ENCODE assay signal across 21 cellular contexts in the genomic region with DNA sequence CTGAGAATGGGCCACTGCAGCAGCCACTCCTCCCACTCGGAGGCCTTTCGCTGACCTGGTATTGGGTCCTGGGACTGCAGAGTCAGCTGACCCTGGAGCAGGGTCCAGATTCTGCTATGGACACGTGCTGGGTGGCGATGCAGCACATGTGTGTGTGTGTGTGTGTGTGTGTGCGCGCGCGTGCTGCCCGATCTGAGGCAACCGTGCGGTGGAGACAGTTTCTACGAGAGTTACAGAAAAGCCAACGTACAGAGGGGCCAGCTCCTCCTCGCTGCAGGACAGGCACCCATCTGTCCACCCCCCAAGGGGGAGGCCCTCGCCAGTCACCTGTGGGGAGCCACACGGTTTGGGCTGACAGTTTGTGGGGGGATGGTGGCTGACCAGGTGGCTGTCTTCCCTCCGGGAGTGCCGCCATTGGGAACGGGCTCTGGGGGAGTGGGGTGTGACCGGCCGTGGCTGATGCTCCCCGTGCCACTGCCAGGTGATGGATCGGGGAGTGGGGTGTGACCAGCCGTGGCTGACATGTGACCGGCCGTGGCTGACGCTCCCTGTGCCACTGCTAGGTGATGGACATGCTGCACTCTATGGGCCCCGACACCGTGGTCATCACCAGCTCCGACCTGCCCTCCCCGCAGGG. TPM values are rescaled to one million over a fixed set of nuclear protein-coding genes. Genes with fewer than 3 reads are reported as not detected.
DNase-seq lines count a peak whose midpoint lies in the region; ATAC-seq, FAIRE-seq and TF ChIP-seq lines count a peak whose summit lies in the region.
"Had no signal": no experiment of that assay in that cellular context is flagged by ENCODE, and none has a peak within 500 bp of the region (broad histone marks: within the 10 kb centered on the region; RNA-seq: fewer than 3 reads in every experiment).

No MANE protein-coding gene starts in this region.

- H2AK5ac ChIP-seq in neuronal stem cell (ENCODE audit: low read depth, low read length): no peak overlapping the region

- TF ChIP-seq RAD21 in GM12878 (IDR thresholded peaks at IDR 0.05; ENCODE audit: insufficient read depth, low read depth, low read length): no peak

- ATAC-seq in CD8-positive, alpha-beta T cell: no peak
- ATAC-seq in GM12878 (no peak), HG03521 (IDR thresholded peaks at IDR 0.05; ENCODE audit: unreplicated experiment) (no peak), gastroesophageal sphincter (no peak), HG03025 (IDR thresholded peaks at IDR 0.05; ENCODE audit: low FRiP score, unreplicated experiment) (no peak)

- H3K4me1 ChIP-seq in CD8-positive, alpha-beta T cell (ENCODE audit: insufficient read depth, low read length): no peaks in the 10 kb centered on the region
- H3K4me1 ChIP-seq in GM12878 (ENCODE audit: control insufficient read depth, insufficient read depth, low read length) (no peaks in the 10 kb centered on the region), neuronal stem cell (ENCODE audit: control insufficient read depth in 2 of 2, insufficient read depth in 1 of 2, low read depth in 1 of 2, low read length in 2 of 2) (no peaks in the 10 kb centered on the region), gastroesophageal sphincter (peaks cover 0 to 2% (median 0%) of the 10 kb centered on the region in 3 donors)

- peaks cover 2% of the 10 kb centered on the region for H3K79me1 ChIP-seq in neuronal stem cell (ENCODE audit: low read depth, low read length)

- TF ChIP-seq CTCF in CD8-positive, alpha-beta T cell (IDR thresholded peaks at IDR 0.05): no peak
- TF ChIP-seq CTCF in RWPE1 (conservative IDR thresholded peaks at IDR 0.05; ENCODE audit: low read depth) (no peak), GM12878 (IDR thresholded peaks at IDR 0.05 in 2 of 3, conservative IDR thresholded peaks at IDR 0.05 in 1 of 3; ENCODE audit: control insufficient read depth in 2 of 3, extremely low read depth in 1 of 3, insufficient read depth in 1 of 3, low read depth in 3 of 3, low read length in 3 of 3) (no peak), gastroesophageal sphincter (IDR thresholded peaks at IDR 0.05) (no peak)

- no peak overlapping the region for H3K27ac ChIP-seq in CD8-positive, alpha-beta T cell (ENCODE audit: low read depth, low read length)
- H3K27ac ChIP-seq in RWPE1 (peak overlapping the region; percentile 62), GM12878 (ENCODE audit: control insufficient read depth, insufficient read depth) (no peak overlapping the region), neuronal stem cell (replicated peaks; ENCODE audit: low read length) (no peak overlapping the region), gastroesophageal sphincter (no peak overlapping the region)
- H3K27ac ChIP-seq: BLaER1, C4-2B had no signal

- CTCF ChIA-PET in CD8-positive, alpha-beta T cell (lab: Charles Lee): no interaction called here
- CTCF ChIA-PET in RWPE1 (lab: Yijun Ruan, JAX): interaction anchor here (0.6 kb wide), 1 partner anchor 779 kb away, joined by 3 read pairs; no protein-coding TSS in a partner anchor
- CTCF ChIA-PET in GM12878 (lab: Yijun Ruan, JAX): no interaction called here

- H3K14ac ChIP-seq in neuronal stem cell (ENCODE audit: low read length): no peak overlapping the region

- H2BK120ac ChIP-seq in neuronal stem cell (ENCODE audit: low read depth, low read length): no peak overlapping the region

- no peak overlapping the region for H3K4me3 Mint-ChIP-seq in CD8-positive, alpha-beta T cell
- H3K4me3 Mint-ChIP-seq: B cell; CD4-positive, CD25-positive, alpha-beta regulatory T cell had no signal

- no peak for DNase-seq in CD8-positive, alpha-beta T cell
- DNase-seq in RWPE1 (ENCODE audit: low spot score): no peak
- DNase-seq in GM12878 (ENCODE audit: low read depth, low spot score): no peak
- no peak for DNase-seq in neuronal stem cell (ENCODE audit: low spot score)
- no peak for DNase-seq in NCI-H1436 treated with DMSO at 0.1 percent for 48 hours (lab: John Stamatoyannopoulos, UW)
- DNase-seq: Calu3; CD4-positive, CD25-positive, alpha-beta regulatory T cell; CD8-positive, alpha-beta memory T cell; DMS53; DMS79 treated with DMSO at 0.1 percent for 48 hours; GF-D8; H7; HCEC 1CT had no signal

- in situ Hi-C loops in GM12878 (cut with MboI): no loop called here

- no peak overlapping the region for H3K4me2 ChIP-seq in GM12878 (ENCODE audit: control insufficient read depth, insufficient read depth)
- H3K4me2 ChIP-seq in neuronal stem cell (ENCODE audit: insufficient read depth, low read length, poor library complexity, severe bottlenecking): no peak overlapping the region
- H3K4me2 ChIP-seq: BLaER1 had no signal

- H3K9ac ChIP-seq in GM12878 (ENCODE audit: control insufficient read depth, insufficient read depth, low read length): no peak overlapping the region
- H3K9ac ChIP-seq in neuronal stem cell (ENCODE audit: low read depth, low read length, poor library complexity): peak overlapping the region; percentile 21
- H3K9ac ChIP-seq: BLaER1 had no signal

- H3K36me3 ChIP-seq in CD8-positive, alpha-beta T cell (ENCODE audit: insufficient read depth, low read length): peaks cover 19% of the 10 kb centered on the region
- peaks cover 7 to 48% of the 10 kb centered on the region in 2 experiments; a peak in 3 of 4 replicates for H3K36me3 ChIP-seq in GM12878 (ENCODE audit: control insufficient read depth in 2 of 2, insufficient read depth in 2 of 2, low read length in 1 of 2)
- peaks cover 26 to 89% of the 10 kb centered on the region in 2 donors for H3K36me3 ChIP-seq in neuronal stem cell (replicated peaks in 1 of 2; ENCODE audit: control insufficient read depth in 2 of 2, insufficient read depth in 2 of 2, low read length in 2 of 2)
- peaks cover 0 to 98% of the 10 kb centered on the region in 2 donors for H3K36me3 ChIP-seq in gastroesophageal sphincter

- H3K18ac ChIP-seq in neuronal stem cell (ENCODE audit: low read length): no peak overlapping the region

- no peak for FAIRE-seq in GM12878 (lab: Jason Lieb, UNC)
- FAIRE-seq: GM12892, H1 had no signal

- H3K4me1 Mint-ChIP-seq in CD8-positive, alpha-beta T cell (ENCODE audit: low read depth): no peaks in the 10 kb centered on the region
- H3K4me1 Mint-ChIP-seq: B cell; CD4-positive, CD25-positive, alpha-beta regulatory T cell; CD8-positive, alpha-beta memory T cell had no signal

- H3K27ac Mint-ChIP-seq in CD8-positive, alpha-beta T cell: peak overlapping the region; percentile 18
- H3K27ac Mint-ChIP-seq: B cell; CD4-positive, CD25-positive, alpha-beta regulatory T cell had no signal

- no peaks in the 10 kb centered on the region for H3K79me2 ChIP-seq in GM12878 (ENCODE audit: control insufficient read depth, insufficient read depth, low read length)

- peak overlapping the region; percentile 43 for H4K8ac ChIP-seq in neuronal stem cell (ENCODE audit: low read depth, low read length)

- H3K23ac ChIP-seq in neuronal stem cell (ENCODE audit: low read depth, low read length, poor library complexity): peak overlapping the region; percentile 65

- no TSS peak for BruUV-seq in GM12878 (replicated peaks; lab: Mats Ljungman, UMichigan)

- H3K36me3 Mint-ChIP-seq in CD8-positive, alpha-beta T cell: peaks cover 55% of the 10 kb centered on the region

- TF ChIP-seq POLR2A in GM12878 (IDR thresholded peaks at IDR 0.05; ENCODE audit: low read depth, low read length) (peak; percentile 52; the same call in 1 of the 2 replicates), gastroesophageal sphincter (IDR thresholded peaks at IDR 0.05) (no peak)

- SMC1A ChIA-PET in GM12878 (lab: Charles Lee; ENCODE audit: uncharacterized antibody, unreplicated experiment): no interaction called here

- H2AFZ ChIP-seq in GM12878 (ENCODE audit: control insufficient read depth, low read depth, low read length) (no peak overlapping the region), neuronal stem cell (ENCODE audit: low read length) (no peak overlapping the region)

- no peaks in the 10 kb centered on the region for H3K9me3 Mint-ChIP-seq in CD8-positive, alpha-beta T cell
- H3K9me3 Mint-ChIP-seq: CD4-positive, CD25-positive, alpha-beta regulatory T cell; CD8-positive, alpha-beta memory T cell had no signal

- RAD21 ChIA-PET in GM12878 (lab: Charles Lee; ENCODE audit: unreplicated experiment): no interaction called here

- H3K4me3 ChIP-seq in CD8-positive, alpha-beta T cell (ENCODE audit: low read depth, low read length): no peak overlapping the region
- H3K4me3 ChIP-seq in GM12878 (no peak overlapping the region), neuronal stem cell (ENCODE audit: low read length in 2 of 2) (no peak overlapping the region), gastroesophageal sphincter (no peak overlapping the region)
- H3K4me3 ChIP-seq: BLaER1 had no signal

- H3K27me3 Mint-ChIP-seq in CD8-positive, alpha-beta T cell (ENCODE audit: low read depth): no peaks in the 10 kb centered on the region
- H3K27me3 Mint-ChIP-seq: B cell; CD4-positive, CD25-positive, alpha-beta regulatory T cell; CD8-positive, alpha-beta memory T cell had no signal

- H3K4ac ChIP-seq in neuronal stem cell (ENCODE audit: low read length): no peak overlapping the region

- H3K9me3 ChIP-seq in CD8-positive, alpha-beta T cell (ENCODE audit: low read length): no peaks in the 10 kb centered on the region
- H3K9me3 ChIP-seq in GM12878 (replicated peaks; ENCODE audit: control insufficient read depth, insufficient read depth, low read length) (no peaks in the 10 kb centered on the region), neuronal stem cell (replicated peaks in 1 of 2; ENCODE audit: control insufficient read depth in 2 of 2, insufficient read depth in 1 of 2, low read depth in 1 of 2, low read length in 2 of 2) (peaks cover 0 to 2% of the 10 kb centered on the region in 2 donors), gastroesophageal sphincter (no peaks in the 10 kb centered on the region)
- H3K9me3 ChIP-seq: BLaER1 had no signal

- TF ChIP-seq EP300 in GM12878 (IDR thresholded peaks at IDR 0.05; ENCODE audit: borderline replicate concordance in 1 of 2, control insufficient read depth in 1 of 2, low read depth in 2 of 2, low read length in 2 of 2) (no peak), gastroesophageal sphincter (IDR thresholded peaks at IDR 0.05) (no peak)

- no peaks in the 10 kb centered on the region for H3K27me3 ChIP-seq in CD8-positive, alpha-beta T cell (ENCODE audit: insufficient read depth, low read length)
- H3K27me3 ChIP-seq in GM12878 (replicated peaks in 1 of 2; ENCODE audit: control insufficient read depth in 2 of 2, insufficient read depth in 2 of 2, low read length in 1 of 2) (no peaks in the 10 kb centered on the region), neuronal stem cell (ENCODE audit: control insufficient read depth in 3 of 3, insufficient read depth in 3 of 3, low read depth in 1 of 3, low read length in 3 of 3) (no peaks in the 10 kb centered on the region), gastroesophageal sphincter (no peaks in the 10 kb centered on the region)
- H3K27me3 ChIP-seq: BLaER1 had no signal

- intact Hi-C loops in CD8-positive, alpha-beta T cell (cut with DNase I, micrococcal nuclease): no loop called here
- intact Hi-C loops in GM12878 (cut with micrococcal nuclease; ENCODE audit: unreplicated experiment): no loop called here

- H2BK12ac ChIP-seq in neuronal stem cell (ENCODE audit: low read length): peak overlapping the region; percentile 22

- H2BK5ac ChIP-seq in neuronal stem cell (ENCODE audit: low read length): peak overlapping the region; percentile 95

- H4K20me1 ChIP-seq in GM12878 (ENCODE audit: control insufficient read depth, insufficient read depth): no peaks in the 10 kb centered on the region

- WGBS in GM12878 (ENCODE audit: insufficient coverage, insufficient replicate concordance, low lambda C conversion rate, missing lambda C conversion rate): 94% methylated on average over 31 of the region's 31 CpGs
- WGBS in neuronal stem cell (ENCODE audit: extremely low coverage in 2 of 2, insufficient read length in 2 of 2, insufficient replicate concordance in 1 of 2), 2 donors: no CpG with 5 or more reads among the region's 31 CpGs
- no CpG with 5 or more reads among the region's 31 CpGs for WGBS in gastroesophageal sphincter (ENCODE audit: low coverage in 1 of 2), 2 donors

- POLR2A ChIA-PET in CD8-positive, alpha-beta T cell (lab: Charles Lee): no interaction called here
- POLR2A ChIA-PET in RWPE1 (lab: Yijun Ruan, JAX; ENCODE audit: low non-redundant PET): no interaction called here
- POLR2A ChIA-PET in GM12878 (lab: Charles Lee): no interaction called here

- H2BK15ac ChIP-seq in neuronal stem cell (ENCODE audit: low read length): no peak overlapping the region

- no peak overlapping the region for H4K91ac ChIP-seq in neuronal stem cell (ENCODE audit: low read depth, low read length, poor library complexity)

RNA-seq across cellular contexts. Expression of a gene that starts 24.0 kb away (rescaled TPM):
- total RNA-seq in CD8-positive, alpha-beta T cell: 1 to 10 TPM; 7.4 to 7.7 TPM
- total RNA-seq in GM12878 (2013; cell fraction: nucleolus; rRNA removed): 9.7 and 10.0 TPM in 2 replicates
- total RNA-seq in GM12878 (2014; rRNA removed): 18.6 and 25.9 TPM in 2 replicates
- 20.4 and 20.6 TPM in 2 replicates for total RNA-seq in GM12878 (2014; rRNA removed; fragmentation: Illumina TruSeq; extraction: Trizol)
- total RNA-seq in GM12878 (2021): 38.3 and 39.5 TPM in 2 replicates
- 42.8 TPM for polyA plus RNA-seq in GM12878 (2011; ENCODE audit: low read depth)
- polyA plus RNA-seq in GM12878 (2011; rRNA removed): 43.3 and 45.6 TPM in 2 replicates
- polyA plus RNA-seq in GM12878 (2011; cell fraction: cytosol; rRNA removed): 75.9 and 87.5 TPM in 2 replicates
- 33.9 and 42.2 TPM in 2 replicates for polyA plus RNA-seq in GM12878 (2011; cell fraction: nucleus; rRNA removed)
- polyA plus RNA-seq in GM12878 (2012): 56.7 and 57.9 TPM in 2 replicates
- 30.1 and 53.5 TPM in 2 replicates for polyA plus RNA-seq in GM12878 (2014; fragmentation: Illumina TruSeq; extraction: Trizol)
- 10 to 100 TPM; 12.5 to 20.2 TPM for polyA plus RNA-seq in GM12878 (2014; fragmentation: Nextera tagmentation; extraction: Ambion mirVana)
- polyA plus RNA-seq in GM12878 (2014; rRNA removed): 51.8 and 68.2 TPM in 2 replicates
- 10 to 100 TPM; 82.3 to 82.7 TPM for polyA plus RNA-seq in GM12878 (2016; fragmentation: Nextera tagmentation; extraction: Ambion mirVana)
- polyA minus RNA-seq in GM12878 (2011; rRNA and poly(A)+ RNA removed): 31.5 and 36.7 TPM in 2 replicates
- 7.4 and 11.2 TPM in 2 replicates for polyA minus RNA-seq in GM12878 (2011; cell fraction: cytosol; rRNA and poly(A)+ RNA removed)
- 9.4 and 9.8 TPM in 2 replicates for polyA minus RNA-seq in GM12878 (2011; cell fraction: nucleus; rRNA and poly(A)+ RNA removed)
- 86.0 TPM for polyA plus RNA-seq in neuronal stem cell (2013, experiment 1 of 2)
- 88.8 TPM for polyA plus RNA-seq in neuronal stem cell (2013, experiment 2 of 2)
- 10 to 100 TPM in 3 of 4 donors, 1 to 10 TPM in 1; 8.9 to 22.2 (median 10.1) TPM for total RNA-seq in gastroesophageal sphincter

RNA-seq across cellular contexts. Expression of a gene that starts 33.1 kb away (rescaled TPM):
- total RNA-seq in CD8-positive, alpha-beta T cell: 10 to 100 TPM; 60.3 to 71.1 TPM
- 96.3 and 106 TPM in 2 replicates for total RNA-seq in GM12878 (2013; cell fraction: nucleolus; rRNA removed)
- total RNA-seq in GM12878 (2014; rRNA removed) (45.0 and 59.7 TPM in 2 replicates), GM12878 (2014; rRNA removed; fragmentation: Illumina TruSeq; extraction: Trizol) (41.3 and 45.8 TPM in 2 replicates), GM12878 (2021) (107 and 111 TPM in 2 replicates), gastroesophageal sphincter (10 to 100 TPM; 24.4 to 42.2 (median 33.0) TPM)
- polyA plus RNA-seq in GM12878 (2011; ENCODE audit: low read depth): 45.1 TPM
- polyA plus RNA-seq in GM12878 (2011; rRNA removed) (103 and 141 TPM in 2 replicates), GM12878 (2014; fragmentation: Illumina TruSeq; extraction: Trizol) (24.3 and 53.1 TPM in 2 replicates), GM12878 (2014; fragmentation: Nextera tagmentation; extraction: Ambion mirVana) (10 to 100 TPM in 1 of 2 experiments, 1 to 10 TPM in 1; 3.7 to 11.4 TPM), GM12878 (2014; rRNA removed) (66.9 and 83.4 TPM in 2 replicates), GM12878 (2016; fragmentation: Nextera tagmentation; extraction: Ambion mirVana) (10 to 100 TPM; 82.1 to 96.8 TPM)
- 143 and 158 TPM in 2 replicates for polyA plus RNA-seq in GM12878 (2011; cell fraction: cytosol; rRNA removed)
- 133 and 137 TPM in 2 replicates for polyA plus RNA-seq in GM12878 (2011; cell fraction: nucleus; rRNA removed)
- polyA plus RNA-seq in GM12878 (2012): 65.0 and 92.7 TPM in 2 replicates
- 159 and 187 TPM in 2 replicates for polyA minus RNA-seq in GM12878 (2011; rRNA and poly(A)+ RNA removed)
- polyA minus RNA-seq in GM12878 (2011; cell fraction: cytosol; rRNA and poly(A)+ RNA removed): 38.8 and 43.0 TPM in 2 replicates
- polyA minus RNA-seq in GM12878 (2011; cell fraction: nucleus; rRNA and poly(A)+ RNA removed): 19.3 and 36.7 TPM in 2 replicates
- 29.4 TPM for polyA plus RNA-seq in neuronal stem cell (2013, experiment 1 of 2)
- polyA plus RNA-seq in neuronal stem cell (2013, experiment 2 of 2): 26.2 TPM

RNA-seq across cellular contexts. Expression of a gene that starts 37.3 kb away (rescaled TPM):
- 10 to 100 TPM; 26.8 to 26.9 TPM for total RNA-seq in CD8-positive, alpha-beta T cell
- total RNA-seq in GM12878 (2013; cell fraction: nucleolus; rRNA removed): 118 and 141 TPM in 2 replicates
- total RNA-seq in GM12878 (2014; rRNA removed) (32.5 and 40.9 TPM in 2 replicates), GM12878 (2014; rRNA removed; fragmentation: Illumina TruSeq; extraction: Trizol) (22.3 and 23.8 TPM in 2 replicates), GM12878 (2021) (58.7 and 65.3 TPM in 2 replicates), gastroesophageal sphincter (10 to 100 TPM; 19.0 to 25.2 (median 20.8) TPM)
- polyA plus RNA-seq in GM12878 (2011; ENCODE audit: low read depth): 12.8 TPM
- polyA plus RNA-seq in GM12878 (2011; rRNA removed) (21.8 and 26.0 TPM in 2 replicates), GM12878 (2014; fragmentation: Illumina TruSeq; extraction: Trizol) (27.4 and 48.9 TPM in 2 replicates), GM12878 (2014; fragmentation: Nextera tagmentation; extraction: Ambion mirVana) (1 to 10 TPM in 1 of 2 experiments, under 1 TPM in 1; 0.34 to 4.3 TPM), GM12878 (2014; rRNA removed) (29.3 and 33.8 TPM in 2 replicates), GM12878 (2016; fragmentation: Nextera tagmentation; extraction: Ambion mirVana) (10 to 100 TPM; 56.1 to 70.8 TPM)
- 24.5 and 28.0 TPM in 2 replicates for polyA plus RNA-seq in GM12878 (2011; cell fraction: cytosol; rRNA removed)
- polyA plus RNA-seq in GM12878 (2011; cell fraction: nucleus; rRNA removed): 94.1 and 106 TPM in 2 replicates
- 24.5 and 28.7 TPM in 2 replicates for polyA plus RNA-seq in GM12878 (2012)
- 18.4 and 26.8 TPM in 2 replicates for polyA minus RNA-seq in GM12878 (2011; rRNA and poly(A)+ RNA removed)
- 8.8 and 11.2 TPM in 2 replicates for polyA minus RNA-seq in GM12878 (2011; cell fraction: cytosol; rRNA and poly(A)+ RNA removed)
- polyA minus RNA-seq in GM12878 (2011; cell fraction: nucleus; rRNA and poly(A)+ RNA removed): 38.6 and 59.0 TPM in 2 replicates
- polyA plus RNA-seq in neuronal stem cell (2013, experiment 1 of 2): 18.5 TPM
- 19.3 TPM for polyA plus RNA-seq in neuronal stem cell (2013, experiment 2 of 2)
